5 cellular contexts compared by ENCODE assay signal in the genomic region with DNA sequence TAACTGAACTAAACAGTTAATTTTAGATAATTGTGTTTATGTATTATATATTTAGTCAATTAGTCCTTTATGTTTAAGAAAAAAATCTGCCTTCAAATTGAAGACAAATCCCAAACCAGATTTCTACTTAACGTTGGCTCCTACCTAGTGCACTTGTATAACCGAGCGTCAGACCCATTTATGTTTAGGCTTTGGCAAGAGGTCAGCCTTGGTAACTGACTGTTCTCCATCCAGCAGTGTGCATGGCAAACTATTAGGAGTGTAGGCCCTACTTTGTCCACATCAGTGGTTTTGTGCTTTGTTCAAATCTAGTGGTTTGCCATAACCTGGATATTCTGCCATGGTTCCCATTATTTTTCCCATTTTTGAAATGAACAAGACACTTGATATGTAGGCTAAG.
"Had no signal": no experiment of that assay in that cellular context is flagged by ENCODE, and none has a peak within 500 bp of the region (broad histone marks: within the 10 kb centered on the region; RNA-seq: fewer than 3 reads in every experiment).

No MANE protein-coding gene starts in this region.

- DNase-seq: IMR-90, KBM-7 had no signal

- H3K4me3 ChIP-seq: K562 had no signal

- H3K27ac ChIP-seq: HL-60 had no signal

- ATAC-seq: HepG2, K562 had no signal
